Comparison of ENCODE assay signal across 20 cellular contexts in genomic region chr2:241538838-241539615, GRCh38. TPM values are rescaled to one million over a fixed set of nuclear protein-coding genes. Genes with fewer than 3 reads are reported as not detected.
DNase-seq lines count a peak whose midpoint lies in the region; ATAC-seq and TF ChIP-seq lines count a peak whose summit lies in the region.
"Had no signal": no experiment of that assay in that cellular context is flagged by ENCODE, and none has a peak within 500 bp of the region (broad histone marks: within the 10 kb centered on the region; RNA-seq: fewer than 3 reads in every experiment).

No MANE protein-coding gene starts in this region.

- intact Hi-C loops in activated naive CD4-positive, alpha-beta T cell treated with anti-CD3 and anti-CD28 coated beads for 36 hours (cut with micrococcal nuclease) = no loop called here

- no peaks in the 10 kb centered on the region for H3K9me3 Mint-ChIP-seq in activated naive CD4-positive, alpha-beta T cell treated with anti-CD3 and anti-CD28 coated beads, Interleukin-2, amount 10 ng/mL, durations not matched to agents 7 days and 5 days
- H3K9me3 Mint-ChIP-seq in activated naive CD4-positive, alpha-beta T cell treated with anti-CD3 and anti-CD28 coated beads for 36 hours = no peaks in the 10 kb centered on the region

- no peaks in the 10 kb centered on the region for H3K36me3 Mint-ChIP-seq in activated naive CD4-positive, alpha-beta T cell treated with anti-CD3 and anti-CD28 coated beads, Interleukin-2, amount 10 ng/mL, durations not matched to agents 7 days and 5 days
- no peaks in the 10 kb centered on the region for H3K36me3 Mint-ChIP-seq in activated naive CD4-positive, alpha-beta T cell treated with anti-CD3 and anti-CD28 coated beads for 36 hours (ENCODE audit: low read depth)

- WGBS in mesendoderm (ENCODE audit: extremely low coverage, insufficient coverage, low lambda C conversion rate) = no CpG with 5 or more reads among the region's 15 CpGs
- whole genome bisulfite sequencing in upper lobe of left lung, 2 donors = 73 to 74% methylated on average over 15 of the region's 15 CpGs

- peak overlapping the region; percentile 11 for H3K27ac Mint-ChIP-seq in activated naive CD4-positive, alpha-beta T cell treated with anti-CD3 and anti-CD28 coated beads, Interleukin-2, amount 10 ng/mL, durations not matched to agents 7 days and 5 days
- no peak overlapping the region for H3K27ac Mint-ChIP-seq in activated naive CD4-positive, alpha-beta T cell treated with anti-CD3 and anti-CD28 coated beads for 36 hours
- H3K27ac Mint-ChIP-seq: CD14-positive monocyte had no signal

- H3K4me2 ChIP-seq in mesendoderm (ENCODE audit: low read length) = no peak overlapping the region

- H3K56ac ChIP-seq in mesendoderm (ENCODE audit: low read length) = no peak overlapping the region

- H2BK15ac ChIP-seq in mesendoderm (replicated peaks; ENCODE audit: low read depth) = no peak overlapping the region

- no peak overlapping the region for H2BK120ac ChIP-seq in mesendoderm (ENCODE audit: low read depth, low read length)

- H3K36me3 ChIP-seq in mesendoderm (ENCODE audit: control insufficient read depth, insufficient read depth, low read length) (no peaks in the 10 kb centered on the region), upper lobe of left lung (no peaks in the 10 kb centered on the region)
- H3K36me3 ChIP-seq: MG63 had no signal

- H3K79me2 ChIP-seq in mesendoderm (ENCODE audit: control insufficient read depth, insufficient read depth, low read length) = no peaks in the 10 kb centered on the region

- DNase-seq in activated naive CD4-positive, alpha-beta T cell treated with anti-CD3 and anti-CD28 coated beads, Interleukin-2, amount 10 ng/mL, durations not matched to agents 7 days and 5 days = no peak
- DNase-seq in activated naive CD4-positive, alpha-beta T cell treated with anti-CD3 and anti-CD28 coated beads for 36 hours = no peak
- peak; percentile 13 for DNase-seq in HuH-7 (ENCODE audit: low spot score)
- DNase-seq in mesendoderm = no peak
- no peak for DNase-seq in upper lobe of left lung
- no peak for DNase-seq in stimulated activated CD4-positive, alpha-beta T cell treated with anti-CD3 and anti-CD28 coated beads, Interleukin-15, amount 100 ng/mL, for 24 hours
- DNase-seq: 8988T, EL, GM23248, IMR-90, Karpas-422, MG63, NCI-H1092 treated with DMSO at 0.1 percent for 48 hours, NCI-H187 treated with DMSO at 0.1 percent for 48 hours, NCI-H69, SHP77 treated with DMSO at 0.1 percent for 48 hours had no signal

- TF ChIP-seq EP300 in upper lobe of left lung (IDR thresholded peaks at IDR 0.05) = no peak

- H3K27me3 Mint-ChIP-seq in activated naive CD4-positive, alpha-beta T cell treated with anti-CD3 and anti-CD28 coated beads, Interleukin-2, amount 10 ng/mL, durations not matched to agents 7 days and 5 days = peaks cover 67% of the 10 kb centered on the region
- peaks cover 19% of the 10 kb centered on the region for H3K27me3 Mint-ChIP-seq in activated naive CD4-positive, alpha-beta T cell treated with anti-CD3 and anti-CD28 coated beads for 36 hours (ENCODE audit: low read depth)

- H3K4me1 Mint-ChIP-seq in activated naive CD4-positive, alpha-beta T cell treated with anti-CD3 and anti-CD28 coated beads, Interleukin-2, amount 10 ng/mL, durations not matched to agents 7 days and 5 days = peaks cover 3% of the 10 kb centered on the region
- peaks cover 4% of the 10 kb centered on the region for H3K4me1 Mint-ChIP-seq in activated naive CD4-positive, alpha-beta T cell treated with anti-CD3 and anti-CD28 coated beads for 36 hours (ENCODE audit: low read depth)

- no peak for ATAC-seq in upper lobe of left lung (ENCODE audit: low FRiP score in 2 of 2)
- ATAC-seq in GM21529 (IDR thresholded peaks at IDR 0.05; ENCODE audit: unreplicated experiment) = no peak
- no peak for ATAC-seq in GM18870 (IDR thresholded peaks at IDR 0.05; ENCODE audit: unreplicated experiment)
- ATAC-seq: SK-N-SH treated with all-trans-retinoic acid at 6 μM for 48 hours had no signal

- H2BK5ac ChIP-seq in mesendoderm (ENCODE audit: low read length) = no peak overlapping the region

- H4K8ac ChIP-seq in mesendoderm (ENCODE audit: low read depth, low read length) = no peak overlapping the region

- no peak overlapping the region for H3K4ac ChIP-seq in mesendoderm (ENCODE audit: low read depth, low read length)

- peak overlapping the region; percentile 65 for H2AK5ac ChIP-seq in mesendoderm (ENCODE audit: low read length)

- H3K79me1 ChIP-seq in mesendoderm (ENCODE audit: low read length) = no peaks in the 10 kb centered on the region

- no peak overlapping the region for H3K18ac ChIP-seq in mesendoderm (ENCODE audit: low read length)

- no peak for TF ChIP-seq POLR2A in upper lobe of left lung (IDR thresholded peaks at IDR 0.05)

- H3K27me3 ChIP-seq in mesendoderm (ENCODE audit: insufficient read depth, low read length, poor library complexity) = peaks cover 2% of the 10 kb centered on the region
- H3K27me3 ChIP-seq in upper lobe of left lung = peaks cover 0 to 17% (median 4%) of the 10 kb centered on the region in 4 donors

- H3K23ac ChIP-seq in mesendoderm (ENCODE audit: low read length) = no peak overlapping the region

- CTCF ChIA-PET in activated naive CD4-positive, alpha-beta T cell treated with anti-CD3 and anti-CD28 coated beads, Interleukin-2, amount 10 ng/mL, durations not matched to agents 7 days and 5 days (lab: Charles Lee) = no interaction called here
- CTCF ChIA-PET in activated naive CD4-positive, alpha-beta T cell treated with anti-CD3 and anti-CD28 coated beads for 36 hours (lab: Charles Lee) = interaction anchor here (0.7 kb wide), 1 partner anchor 102 kb away, joined by 3 read pairs; no protein-coding TSS in a partner anchor

- H3K4me3 ChIP-seq in mesendoderm (ENCODE audit: low read length) (no peak overlapping the region), upper lobe of left lung (no peak overlapping the region)
- H3K4me3 ChIP-seq: GM23248, MG63 had no signal

- no peak overlapping the region for H3K9ac ChIP-seq in mesendoderm (ENCODE audit: low read length)
- H3K9ac ChIP-seq: GM23248 had no signal

- TF ChIP-seq CTCF in upper lobe of left lung (IDR thresholded peaks at IDR 0.05) = no peak

- no peaks in the 10 kb centered on the region for H3K9me3 ChIP-seq in upper lobe of left lung
- H3K9me3 ChIP-seq: MG63 had no signal

- H3K4me1 ChIP-seq in mesendoderm (ENCODE audit: control insufficient read depth, low read depth, low read length) (no peaks in the 10 kb centered on the region), upper lobe of left lung (peaks cover 12 to 29% (median 20%) of the 10 kb centered on the region in 4 donors)

- no peak overlapping the region for H3K27ac ChIP-seq in mesendoderm (ENCODE audit: low read depth, low read length)
- H3K27ac ChIP-seq in upper lobe of left lung = peak overlapping the region in 3 of 4 donors; percentile 12 to 80 (median 65)
- H3K27ac ChIP-seq: GM23248 had no signal

- no peak overlapping the region for H4K5ac ChIP-seq in mesendoderm (ENCODE audit: low read length)

- H3K4me3 Mint-ChIP-seq in activated naive CD4-positive, alpha-beta T cell treated with anti-CD3 and anti-CD28 coated beads, Interleukin-2, amount 10 ng/mL, durations not matched to agents 7 days and 5 days = no peak overlapping the region
- no peak overlapping the region for H3K4me3 Mint-ChIP-seq in activated naive CD4-positive, alpha-beta T cell treated with anti-CD3 and anti-CD28 coated beads for 36 hours

RNA-seq across cellular contexts. Expression of gene BOK, which starts 19.5 kb away (rescaled TPM):
- total RNA-seq in activated naive CD4-positive, alpha-beta T cell treated with anti-CD3 and anti-CD28 coated beads for 36 hours = not detected
- 30.7 TPM for polyA plus RNA-seq in mesendoderm (2013, experiment 1 of 2)
- 31.0 TPM for polyA plus RNA-seq in mesendoderm (2013, experiment 2 of 2)
- 100 to 1,000 TPM in 1 of 6 donors, 10 to 100 TPM in 5; 42.9 to 143 (median 61.3) TPM for total RNA-seq in upper lobe of left lung

RNA-seq across cellular contexts. Expression of gene STK25, which starts 30.6 kb away (rescaled TPM):
- 10 to 100 TPM; 81.2 to 88.4 TPM for total RNA-seq in activated naive CD4-positive, alpha-beta T cell treated with anti-CD3 and anti-CD28 coated beads for 36 hours
- polyA plus RNA-seq in mesendoderm (2013, experiment 1 of 2) = 106 TPM
- polyA plus RNA-seq in mesendoderm (2013, experiment 2 of 2) = 109 TPM
- total RNA-seq in upper lobe of left lung = 100 to 1,000 TPM in 5 of 6 donors, 10 to 100 TPM in 1; 97.3 to 351 (median 134) TPM

Comparison
In these comparisons a context has a peak if more than half of its experiments do, and no peak if none do; other contexts are left out.
1. RNA of gene BOK, which starts 19.5 kb away (total RNA-seq): 42.9 to 143 TPM in upper lobe of left lung; not detected in activated naive CD4-positive, alpha-beta T cell treated with anti-CD3 and anti-CD28 coated beads for 36 hours; every median in the first group is over 10 times any median in the second.